Comparison of ENCODE assay signal across 8 cellular contexts in the genomic region with DNA sequence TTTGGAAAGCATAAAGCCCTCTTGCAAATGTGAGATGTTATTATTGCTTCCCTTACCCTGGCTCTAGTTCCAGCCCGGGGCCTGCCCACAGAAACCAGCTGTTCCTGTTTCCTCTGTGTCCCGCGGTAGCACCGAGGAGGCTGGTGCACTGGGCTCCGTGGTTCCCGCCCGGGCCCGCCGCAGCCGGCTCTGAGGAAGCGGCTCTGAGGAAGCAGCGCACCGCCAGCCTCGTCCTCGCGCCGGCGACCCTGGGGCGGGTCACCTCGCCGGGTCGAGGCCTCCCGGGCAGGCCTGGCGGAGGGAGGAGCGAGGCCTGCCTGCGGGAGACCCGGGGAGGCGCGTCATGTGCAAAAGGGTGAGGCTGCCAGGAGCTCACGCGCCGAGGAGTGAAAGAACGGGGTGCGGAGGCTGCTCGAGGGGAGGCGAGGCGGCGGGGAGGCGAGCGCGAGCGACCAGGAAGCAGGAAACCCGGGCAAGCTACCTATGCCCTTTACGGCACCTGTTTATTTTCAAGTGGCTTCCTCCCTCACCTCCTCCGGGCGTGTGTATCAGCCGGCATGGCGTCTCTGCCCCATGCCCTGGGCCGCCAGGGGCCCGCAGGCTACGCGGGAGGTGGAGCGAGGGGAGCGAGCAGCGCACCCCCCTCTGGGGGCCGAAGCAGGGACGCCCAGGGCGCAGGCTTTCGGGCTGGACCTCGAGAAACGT.
DNase-seq lines count a peak whose midpoint lies in the region; ATAC-seq and TF ChIP-seq lines count a peak whose summit lies in the region.

No MANE protein-coding gene starts in this region.

- TF ChIP-seq CTCF in body of pancreas (IDR thresholded peaks at IDR 0.05) = peak in 3 of 7 experiments; percentile 6 to 21 (median 20)

- H3K36me3 ChIP-seq in CD4-positive, alpha-beta memory T cell (ENCODE audit: insufficient read depth, low read length) = no peaks in the 10 kb centered on the region
- H3K36me3 ChIP-seq in body of pancreas (replicated peaks in 1 of 2; ENCODE audit: insufficient read depth in 1 of 2, low read depth in 2 of 2) = no peaks in the 10 kb centered on the region

- POLR2A ChIA-PET in CD4-positive, alpha-beta memory T cell (lab: Charles Lee; ENCODE audit: partially characterized antibody) = interaction anchor here (0.8 to 2.9 kb wide), 10 partner anchors 9 to 622 kb away, joined by 3 to 25 read pairs (median 4); a partner anchor contains a TSS

- H3K4me3 ChIP-seq in CD4-positive, alpha-beta memory T cell (ENCODE audit: low read length in 2 of 2) = peak overlapping the region in 1 of 2 donors; percentile 78
- peak overlapping the region; percentile 33 to 36 for H3K4me3 ChIP-seq in body of pancreas
- H3K4me3 ChIP-seq in iPS-18c (ENCODE audit: insufficient read depth, low read depth, low read length) = peak overlapping the region; percentile 59; the same call in 1 of the 2 replicates
- peak overlapping the region; percentile 41 to 71 (median 53) for H3K4me3 ChIP-seq in skin epidermis

- ATAC-seq in GM19372 (IDR thresholded peaks at IDR 0.05; ENCODE audit: low read depth, unreplicated experiment) (peak; percentile 80), HG03565 (IDR thresholded peaks at IDR 0.05; ENCODE audit: unreplicated experiment) (peak; percentile 68), body of pancreas (peak; percentile 82)

- H3K36me3 Mint-ChIP-seq in CD4-positive, alpha-beta memory T cell = peaks cover 7 to 8% of the 10 kb centered on the region in 2 donors

- peaks cover 0 to 3% (median under 1%) of the 10 kb centered on the region in 8 donors for H3K9me3 Mint-ChIP-seq in CD4-positive, alpha-beta memory T cell

- H3K27me3 Mint-ChIP-seq in CD4-positive, alpha-beta memory T cell = no peaks in the 10 kb centered on the region

- intact Hi-C loops in CD4-positive, alpha-beta memory T cell (cut with micrococcal nuclease) = loop anchor here (1.0 to 5.0 kb wide), 4 partner anchors 197 to 552 kb away; a partner anchor contains a TSS
- intact Hi-C loops in body of pancreas (cut with DNase I) = no loop called here

- CTCF ChIA-PET in CD4-positive, alpha-beta memory T cell (lab: Charles Lee; ENCODE audit: partially characterized antibody) = interaction anchor here (1.3 to 1.9 kb wide), 4 partner anchors 10 to 392 kb away, joined by 3 to 8 read pairs (median 4); a partner anchor contains a TSS

- H3K4me3 Mint-ChIP-seq in CD4-positive, alpha-beta memory T cell = peak overlapping the region; percentile 55 to 88 (median 80)

- no peaks in the 10 kb centered on the region for H3K9me3 ChIP-seq in CD4-positive, alpha-beta memory T cell (ENCODE audit: control insufficient read depth in 1 of 2, low read length in 2 of 2)
- no peaks in the 10 kb centered on the region for H3K9me3 ChIP-seq in body of pancreas
- no peaks in the 10 kb centered on the region for H3K9me3 ChIP-seq in iPS-18c (ENCODE audit: control insufficient read depth, insufficient read depth, low read length)

- peaks cover 16% of the 10 kb centered on the region for H3K4me1 ChIP-seq in CD4-positive, alpha-beta memory T cell (ENCODE audit: insufficient read depth, low read length)
- peaks cover 7% of the 10 kb centered on the region for H3K4me1 ChIP-seq in body of pancreas

- no peaks in the 10 kb centered on the region for H3K27me3 ChIP-seq in CD4-positive, alpha-beta memory T cell (ENCODE audit: insufficient read depth, low read length)
- no peaks in the 10 kb centered on the region for H3K27me3 ChIP-seq in body of pancreas

- H3K4me1 Mint-ChIP-seq in CD4-positive, alpha-beta memory T cell = peaks cover 15 to 24% (median 18%) of the 10 kb centered on the region in 4 donors

- TF ChIP-seq POLR2A in body of pancreas (IDR thresholded peaks at IDR 0.05) = peak in 2 of 3 donors; percentile 56 to 57

- DNase-seq in CD4-positive, alpha-beta memory T cell = peak; percentile 54 to 64 (median 59)
- peak; percentile 2 for DNase-seq in T-helper 22 cell (ENCODE audit: low read depth)
- DNase-seq in body of pancreas = peak; percentile 45 to 59 (median 52)
- no peak for DNase-seq in cerebellar nuclear complex (lab: John Stamatoyannopoulos, UW)

- H3K27ac Mint-ChIP-seq in CD4-positive, alpha-beta memory T cell = peak overlapping the region; percentile 45 to 87 (median 82)

- 2 to 3% methylated on average over 27 to 61 of the region's 61 CpGs for WGBS in body of pancreas, 2 donors

- H3K27ac ChIP-seq in CD4-positive, alpha-beta memory T cell (ENCODE audit: low read depth, low read length) = peak overlapping the region; percentile 45
- peak overlapping the region; percentile 17 to 64 (median 61) for H3K27ac ChIP-seq in body of pancreas
- H3K27ac ChIP-seq in skin epidermis = peak overlapping the region; percentile 20 to 87 (median 82)

Comparison
In these comparisons a context has a peak if more than half of its experiments do, and no peak if none do; other contexts are left out.
1. DNase-seq: peak in CD4-positive, alpha-beta memory T cell (5 of 5), T-helper 22 cell (single experiment) and body of pancreas (4 of 4); none in cerebellar nuclear complex (0 of 2).
2. Peak in every context shown above with its lines, with median percentiles within 50 percentile points of each other: H3K27ac ChIP-seq and ATAC-seq.